Comparison of ENCODE assay signal across 10 cellular contexts in genomic region chr3:170056710-170057454, GRCh38. TPM values are rescaled to one million over a fixed set of nuclear protein-coding genes. Genes with fewer than 3 reads are reported as not detected.
A peak's percentile ranks its signal among the peaks of the same experiment; 100 is the strongest.
DNase-seq lines count a peak whose midpoint lies in the region; ATAC-seq and TF ChIP-seq lines count a peak whose summit lies in the region.
"Had no signal": no experiment of that assay in that cellular context is flagged by ENCODE, and none has a peak within 500 bp of the region (broad histone marks: within the 10 kb centered on the region; RNA-seq: fewer than 3 reads in every experiment).

No MANE protein-coding gene starts in this region.

- H3K9me3 ChIP-seq in OCI-LY3 (ENCODE audit: insufficient read depth, low read length) = 0 out of 2 replicates have a peak, but pooled peaks cover 6% of the 10 kb centered on the region

- no peak overlapping the region for H3K27ac ChIP-seq in OCI-LY3 (ENCODE audit: low read length)

- H3K36me3 Mint-ChIP-seq in activated naive CD4-positive, alpha-beta T cell treated with anti-CD3 and anti-CD28 coated beads, Interleukin-2, amount 50 U/mL, for 72 hours = peaks cover 0 to 16% of the 10 kb centered on the region in 2 donors

- intact Hi-C loops in Right ventricle myocardium inferior (cut with DNase I) = no loop called here

- ATAC-seq in activated naive CD4-positive, alpha-beta T cell treated with anti-CD3 and anti-CD28 coated beads, Interleukin-2, amount 50 U/mL, for 72 hours = peak; percentile 82 to 89
- ATAC-seq in HG02798 (IDR thresholded peaks at IDR 0.05; ENCODE audit: poor library complexity, unreplicated experiment) (peak; percentile 91), Right ventricle myocardium inferior (no peak)

- peaks cover 0 to 9% of the 10 kb centered on the region in 2 donors for H3K9me3 Mint-ChIP-seq in activated naive CD4-positive, alpha-beta T cell treated with anti-CD3 and anti-CD28 coated beads, Interleukin-2, amount 50 U/mL, for 72 hours

- H3K4me1 ChIP-seq in OCI-LY3 (ENCODE audit: low read length) = peaks cover 41% of the 10 kb centered on the region

- peaks cover 71% of the 10 kb centered on the region for H3K27me3 ChIP-seq in OCI-LY3 (ENCODE audit: low read depth, low read length)

- peaks cover 24% of the 10 kb centered on the region; the same call in 1 of the 2 replicates for H4K20me1 ChIP-seq in OCI-LY3 (ENCODE audit: insufficient read depth, low read length)

- no peaks in the 10 kb centered on the region for H3K79me2 ChIP-seq in OCI-LY3 (ENCODE audit: low read length)

- no peak overlapping the region for H3K9ac ChIP-seq in OCI-LY3 (ENCODE audit: low read length)

- H3K27ac Mint-ChIP-seq in activated naive CD4-positive, alpha-beta T cell treated with anti-CD3 and anti-CD28 coated beads, Interleukin-2, amount 50 U/mL, for 72 hours = peak overlapping the region; percentile 59 to 89

- no peak for TF ChIP-seq CTCF in OCI-LY3 (IDR thresholded peaks at IDR 0.05; ENCODE audit: low read depth, low read length)

- no peaks in the 10 kb centered on the region for H3K36me3 ChIP-seq in OCI-LY3 (replicated peaks; ENCODE audit: low read depth, low read length)

- H2AFZ ChIP-seq in OCI-LY3 (ENCODE audit: low read depth, low read length) = no peak overlapping the region

- H3K4me3 ChIP-seq in OCI-LY3 (ENCODE audit: low read length) = peak overlapping the region; percentile 60

- peak in 1 of 2 donors; percentile 40 for DNase-seq in activated naive CD4-positive, alpha-beta T cell treated with anti-CD3 and anti-CD28 coated beads, Interleukin-2, amount 50 U/mL, for 72 hours (ENCODE audit: low spot score in 2 of 2)
- no peak for DNase-seq in activated naive CD4-positive, alpha-beta T cell treated with anti-CD3 and anti-CD28 coated beads, Interleukin-2, amount 50 U/mL, for 16 hours
- DNase-seq in NCI-H2196 (lab: John Stamatoyannopoulos, UW; ENCODE audit: unreplicated experiment) (no peak), Right ventricle myocardium inferior (ENCODE audit: missing footprints) (no peak), NCI-H748 treated with DMSO at 0.1 percent for 48 hours (lab: John Stamatoyannopoulos, UW) (no peak), NCI-H2171 treated with DMSO at 0.1 percent for 48 hours (lab: John Stamatoyannopoulos, UW) (no peak)
- DNase-seq: mesendoderm, NCI-H345 had no signal

- H3K4me2 ChIP-seq in OCI-LY3 (ENCODE audit: low read length) = peak overlapping the region; percentile 57

RNA-seq across cellular contexts. Expression of gene GPR160, which starts 19.1 kb away (rescaled TPM):
- total RNA-seq in activated naive CD4-positive, alpha-beta T cell treated with anti-CD3 and anti-CD28 coated beads, Interleukin-2, amount 50 U/mL, for 72 hours = 10 to 100 TPM in 1 of 2 donors, 1 to 10 TPM in 1; 7.2 to 13.2 TPM
- 1.2 TPM for total RNA-seq in Right ventricle myocardium inferior
